In the genomic region with DNA sequence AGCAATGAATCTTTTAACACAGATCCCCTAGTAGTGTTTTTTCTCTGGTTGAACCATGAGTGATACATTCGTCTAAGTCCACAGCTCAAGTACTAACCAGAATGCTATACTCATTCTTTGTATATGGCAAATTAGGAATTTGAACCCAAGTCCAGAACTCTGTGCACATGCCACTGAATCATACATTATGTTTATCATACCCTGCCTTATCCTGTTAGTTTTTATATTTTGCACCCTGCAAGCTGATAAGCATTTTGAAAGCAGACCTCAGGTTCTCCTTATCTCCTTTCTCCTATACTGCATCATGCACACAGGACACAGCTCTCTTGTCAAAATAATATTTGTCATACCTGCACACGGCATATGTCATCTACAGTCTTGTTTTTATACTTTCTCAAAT, we compare ENCODE assay signal across 26 cellular contexts.
"Had no signal": no experiment of that assay in that cellular context is flagged by ENCODE, and none has a peak within 500 bp of the region (broad histone marks: within the 10 kb centered on the region; RNA-seq: fewer than 3 reads in every experiment).

No MANE protein-coding gene starts in this region.

- H2AFZ ChIP-seq: neural progenitor cell, parathyroid adenoma had no signal

- H3K4me1 ChIP-seq: colonic mucosa, heart left ventricle, left lung, neural progenitor cell, parathyroid adenoma, spleen, testis, upper lobe of left lung had no signal

- DNase-seq: colonic mucosa; effector CD8-positive, alpha-beta T cell; endodermal cell; heart left ventricle; hippocampal formation; left cardiac atrium; left lung; mammary epithelial cell; mesendoderm; midbrain; naive thymus-derived CD4-positive, alpha-beta T cell; sigmoid colon; spleen; stimulated activated CD4-positive, alpha-beta T cell treated with anti-CD3 and anti-CD28 coated beads, Interleukin-4, amount 100 ng/mL, for 4 hours; stimulated activated naive CD8-positive, alpha-beta T cell treated with anti-CD3 and anti-CD28 coated beads, Interleukin-15, Interleukin-2, amounts not matched to agents 100 U/mL and 50 U/mL, for 24 hours; substantia nigra; testis; tibial artery; upper lobe of left lung had no signal

- H3K9me3 ChIP-seq: colonic mucosa, left lung, sigmoid colon, testis, tibial artery, upper lobe of left lung had no signal

- H3K79me2 ChIP-seq: parathyroid adenoma had no signal

- H3K9ac ChIP-seq: neural progenitor cell, parathyroid adenoma had no signal

- H3K27me3 ChIP-seq: colonic mucosa, heart left ventricle, left lung, neural progenitor cell, sigmoid colon, spleen, testis, tibial artery, upper lobe of left lung had no signal

- H3K4me2 ChIP-seq: neural progenitor cell had no signal

- H3K36me3 ChIP-seq: colonic mucosa, heart left ventricle, left lung, neural progenitor cell, sigmoid colon, spleen, tibial artery, upper lobe of left lung had no signal

- ATAC-seq: heart left ventricle; left cardiac atrium; left lung; naive thymus-derived CD4-positive, alpha-beta T cell; stimulated activated memory B cell treated with anti-CD40 and anti-IgM and Interleukin-4, amounts not matched to agents 10 μg/mL and 1 μg/mL and 100 μg/mL, for 72 hours had no signal

- H3K27ac ChIP-seq: colonic mucosa, epithelial cell of prostate, heart left ventricle, left lung, neural progenitor cell, parathyroid adenoma, sigmoid colon, spleen, testis, tibial artery, upper lobe of left lung had no signal

- H3K4me3 ChIP-seq: colonic mucosa, heart left ventricle, left lung, neural progenitor cell, sigmoid colon, spleen, testis, tibial artery, upper lobe of left lung had no signal

- FAIRE-seq: frontal cortex, islet of Langerhans, urothelium cell line had no signal
